In the genomic region with DNA sequence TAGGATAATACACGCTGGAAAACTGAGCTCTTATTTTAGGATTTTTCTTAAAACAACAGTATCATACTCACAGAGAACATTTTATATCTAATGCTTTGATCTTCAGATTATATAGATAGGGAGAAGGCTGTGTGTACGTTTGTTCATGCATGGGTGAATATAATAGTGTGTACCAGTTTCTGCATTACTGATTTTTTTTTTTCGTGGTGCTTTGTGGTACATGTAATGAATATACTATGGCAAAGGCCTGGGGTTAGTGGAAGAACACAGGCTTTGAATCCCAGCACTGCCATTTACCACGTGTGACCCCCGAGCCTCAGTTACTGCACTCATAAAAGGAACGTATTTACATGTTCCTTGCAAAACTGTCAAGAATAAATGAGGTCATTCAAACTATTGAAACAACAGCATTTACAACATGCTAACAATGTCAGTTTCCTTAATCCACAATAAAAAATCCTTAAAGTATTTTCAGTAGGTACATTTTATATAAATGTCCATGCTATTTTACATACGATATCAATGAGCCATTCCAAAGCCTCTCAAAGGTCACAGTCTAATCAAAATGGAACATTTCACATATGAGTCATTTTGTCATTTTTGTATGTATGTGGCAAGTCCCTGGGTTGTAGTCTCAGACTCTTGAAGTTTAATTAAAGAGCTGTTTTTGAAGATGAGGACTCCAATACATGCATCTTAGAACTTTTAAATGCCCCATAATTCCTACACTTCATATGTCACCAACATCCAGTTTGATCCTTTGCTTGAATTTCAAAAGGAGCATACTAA, we compare ENCODE assay signal across 11 cellular contexts.
DNase-seq lines count a peak whose midpoint lies in the region; ATAC-seq and TF ChIP-seq lines count a peak whose summit lies in the region.
"Had no signal": no experiment of that assay in that cellular context is flagged by ENCODE, and none has a peak within 500 bp of the region (broad histone marks: within the 10 kb centered on the region; RNA-seq: fewer than 3 reads in every experiment).

No MANE protein-coding gene starts in this region.

- no peak for TF ChIP-seq CTCF in GM12865 (IDR thresholded peaks at IDR 0.05; ENCODE audit: insufficient read depth, low read depth, low read length, missing control alignments)
- TF ChIP-seq CTCF in Loucy (conservative IDR thresholded peaks at IDR 0.05; ENCODE audit: low read length) = no peak

- H3K27me3 ChIP-seq in Loucy (ENCODE audit: insufficient read depth, low read length, poor library complexity, severe bottlenecking) = no peaks in the 10 kb centered on the region
- H3K27me3 ChIP-seq: pancreas had no signal

- peak overlapping the region; percentile 56 for H3K9ac ChIP-seq in Loucy (ENCODE audit: low read depth, low read length, poor library complexity, severe bottlenecking)

- peak; percentile 21 for DNase-seq in GM12865 (ENCODE audit: low read depth)
- DNase-seq in left kidney (ENCODE audit: low read depth, low spot score) = peak; percentile 9
- DNase-seq in stimulated activated CD4-positive, alpha-beta T cell treated with anti-CD3 and anti-CD28 coated beads, Interleukin-4, amount 100 ng/mL, for 1 hour = no peak
- no peak for DNase-seq in GF-D8 (lab: John Stamatoyannopoulos, UW)
- DNase-seq: activated CD4-positive, alpha-beta T cell treated with anti-CD3 and anti-CD28 coated beads for 48 hours; pancreas; PC-3 had no signal

- H3K4me2 ChIP-seq in Loucy (ENCODE audit: low read depth, low read length, poor library complexity, severe bottlenecking) = peak overlapping the region; percentile 80

- H3K4me3 ChIP-seq in GM12865 (ENCODE audit: low read depth, low read length) (no peak overlapping the region), Loucy (ENCODE audit: low read length, poor library complexity, severe bottlenecking) (peak overlapping the region; percentile 53)
- H3K4me3 ChIP-seq: pancreas had no signal

- no peaks in the 10 kb centered on the region for H4K20me1 ChIP-seq in Loucy (ENCODE audit: insufficient read depth, low read length, poor library complexity, severe bottlenecking)

- no peaks in the 10 kb centered on the region for H3K9me3 ChIP-seq in Loucy (ENCODE audit: insufficient read depth, low read depth, low read length)
- H3K9me3 ChIP-seq: pancreas had no signal

- no peaks in the 10 kb centered on the region for H3K79me2 ChIP-seq in Loucy (ENCODE audit: insufficient read depth, low read length)

- ATAC-seq in GM21360 (IDR thresholded peaks at IDR 0.05; ENCODE audit: unreplicated experiment) (peak; percentile 22), GM21576 (IDR thresholded peaks at IDR 0.05; ENCODE audit: unreplicated experiment) (no peak), HG02852 (IDR thresholded peaks at IDR 0.05; ENCODE audit: unreplicated experiment) (no peak)
- ATAC-seq: PC-3 had no signal

- no peaks in the 10 kb centered on the region for H3K36me3 ChIP-seq in Loucy (ENCODE audit: insufficient read depth, low read length)
- H3K36me3 ChIP-seq: pancreas had no signal

- no peaks in the 10 kb centered on the region for H3K9me2 ChIP-seq in Loucy (replicated peaks; ENCODE audit: low read depth, low read length)

- no peak overlapping the region for H2AFZ ChIP-seq in Loucy (ENCODE audit: low read length)

- peaks cover 12% of the 10 kb centered on the region; the same call in 1 of the 2 replicates for H3F3A ChIP-seq in Loucy (ENCODE audit: low read depth)

- peaks cover 39% of the 10 kb centered on the region for H3K4me1 ChIP-seq in Loucy (ENCODE audit: insufficient read depth, low read length, poor library complexity, severe bottlenecking)

Comparison
In these comparisons a context has a peak if more than half of its experiments do, and no peak if none do; other contexts are left out.
1. DNase-seq: peak in GM12865 (single experiment) and left kidney (single experiment); none in stimulated activated CD4-positive, alpha-beta T cell treated with anti-CD3 and anti-CD28 coated beads, Interleukin-4, amount 100 ng/mL, for 1 hour (single experiment) and GF-D8 (single experiment).